In genomic region chr20:63898882-63899558, GRCh38 we compare ENCODE assay signal across 1 cellular context.
TF ChIP-seq lines count a peak whose summit lies in the region.

No MANE protein-coding gene starts in this region.

TF ChIP-seq in K562, 482 proteins besides CTCF, POLR2A, EP300 and RAD21 (continued from another document and continues in another):
- TF ChIP-seq CHD7 (IDR thresholded peaks at IDR 0.05; ENCODE audit: low read depth, low read length) = no peak
- TF ChIP-seq YY1 (IDR thresholded peaks at IDR 0.05; ENCODE audit: borderline replicate concordance in 1 of 3, control insufficient read depth in 1 of 3, extremely low read depth in 1 of 3, insufficient read depth in 3 of 3, insufficient read length in 1 of 3, insufficient replicate concordance in 2 of 3, low read depth in 1 of 3, low read length in 2 of 3) = no peak
- no peak for TF ChIP-seq GTF2B (IDR thresholded peaks at IDR 0.05; ENCODE audit: extremely low read depth, insufficient read length)
- no peak for TF ChIP-seq CHD4 (IDR thresholded peaks at IDR 0.05; ENCODE audit: insufficient read depth, insufficient replicate concordance, low read depth, low read length, poor library complexity, severe bottlenecking)
- no peak for TF ChIP-seq NCOA1 (IDR thresholded peaks at IDR 0.05; ENCODE audit: low read depth)
- no peak; the same call in 1 of the 2 replicates for TF ChIP-seq GATAD2B (IDR thresholded peaks at IDR 0.05; ENCODE audit: borderline replicate concordance)
- peak; percentile 69 for TF ChIP-seq TEAD4 (IDR thresholded peaks at IDR 0.05; ENCODE audit: low read length)
- TF ChIP-seq TEAD4 (CRISPR knock-in tag; IDR thresholded peaks at IDR 0.05; ENCODE audit: borderline replicate concordance) = no peak
- peak; percentile 61 for TF ChIP-seq KLF16 (IDR thresholded peaks at IDR 0.05)
- TF ChIP-seq POU5F1 (IDR thresholded peaks at IDR 0.05; ENCODE audit: borderline replicate concordance, low read depth, low read length, partially characterized antibody) = no peak
- TF ChIP-seq ZNF511 (CRISPR knock-in tag; IDR thresholded peaks at IDR 0.05) = no peak
- TF ChIP-seq TCF15 (CRISPR knock-in tag; IDR thresholded peaks at IDR 0.05) = no peak
- TF ChIP-seq NCOA2 (IDR thresholded peaks at IDR 0.05; ENCODE audit: partially characterized antibody in 2 of 2) = no peak
- TF ChIP-seq FOXP1 (CRISPR knock-in tag; IDR thresholded peaks at IDR 0.05) = no peak
- no peak for TF ChIP-seq CREM (IDR thresholded peaks at IDR 0.05; ENCODE audit: low read depth)
- no peak for TF ChIP-seq PHB (CRISPR knock-in tag; IDR thresholded peaks at IDR 0.05)
- no peak for TF ChIP-seq TBL1XR1 (IDR thresholded peaks at IDR 0.05; ENCODE audit: low read length in 2 of 2)
- no peak for TF ChIP-seq ZNF140 (CRISPR knock-in tag; IDR thresholded peaks at IDR 0.05)
- TF ChIP-seq BHLHE40 (IDR thresholded peaks at IDR 0.05; ENCODE audit: low read length) = peak; percentile 88
- TF ChIP-seq MTF1 (CRISPR knock-in tag; IDR thresholded peaks at IDR 0.05; ENCODE audit: borderline replicate concordance) = no peak
- no peak for TF ChIP-seq ZNF280B (CRISPR knock-in tag; IDR thresholded peaks at IDR 0.05)
- peak; percentile 60 for TF ChIP-seq TAL1 (IDR thresholded peaks at IDR 0.05)
- no peak for TF ChIP-seq EGR1 (conservative IDR thresholded peaks at IDR 0.05)
- TF ChIP-seq TCF3 (CRISPR knock-in tag; IDR thresholded peaks at IDR 0.05) = 0 out of 2 replicates have a peak, but pooled peaks have one; percentile 23
- TF ChIP-seq ZNF217 (CRISPR knock-in tag; IDR thresholded peaks at IDR 0.05) = no peak
- TF ChIP-seq CREB1 (IDR thresholded peaks at IDR 0.05) = no peak
- TF ChIP-seq CREB1 (CRISPR knock-in tag; IDR thresholded peaks at IDR 0.05) = no peak
- TF ChIP-seq CBFA2T3 (IDR thresholded peaks at IDR 0.05) = peak; percentile 73
- peak; percentile 84 for TF ChIP-seq USF1 (CRISPR knock-in tag; IDR thresholded peaks at IDR 0.05)
- TF ChIP-seq KDM2B (CRISPR knock-in tag; IDR thresholded peaks at IDR 0.05) = no peak
- no peak for TF ChIP-seq BRF2 (IDR thresholded peaks at IDR 0.05; ENCODE audit: borderline replicate concordance, insufficient read depth, insufficient read length)
- TF ChIP-seq ZBTB12 (CRISPR knock-in tag; IDR thresholded peaks at IDR 0.05) = no peak
- TF ChIP-seq ZBTB17 (CRISPR knock-in tag; IDR thresholded peaks at IDR 0.05) = no peak
- no peak for TF ChIP-seq SLC30A9 (CRISPR knock-in tag; IDR thresholded peaks at IDR 0.05)
- TF ChIP-seq MAFF (IDR thresholded peaks at IDR 0.05; ENCODE audit: low read length) = no peak
- TF ChIP-seq CUX1 (CRISPR knock-in tag; IDR thresholded peaks at IDR 0.05) = no peak
- no peak for TF ChIP-seq STAT5A (IDR thresholded peaks at IDR 0.05; ENCODE audit: borderline replicate concordance, low read length)
- TF ChIP-seq ZKSCAN3 (CRISPR knock-in tag; IDR thresholded peaks at IDR 0.05) = no peak
- TF ChIP-seq HMG20A (CRISPR knock-in tag; conservative IDR thresholded peaks at IDR 0.05) = no peak
- TF ChIP-seq SPI1 (IDR thresholded peaks at IDR 0.05; ENCODE audit: borderline replicate concordance, low read depth, low read length) = peak; percentile 62; the same call in 1 of the 2 replicates
